In the genomic region with DNA sequence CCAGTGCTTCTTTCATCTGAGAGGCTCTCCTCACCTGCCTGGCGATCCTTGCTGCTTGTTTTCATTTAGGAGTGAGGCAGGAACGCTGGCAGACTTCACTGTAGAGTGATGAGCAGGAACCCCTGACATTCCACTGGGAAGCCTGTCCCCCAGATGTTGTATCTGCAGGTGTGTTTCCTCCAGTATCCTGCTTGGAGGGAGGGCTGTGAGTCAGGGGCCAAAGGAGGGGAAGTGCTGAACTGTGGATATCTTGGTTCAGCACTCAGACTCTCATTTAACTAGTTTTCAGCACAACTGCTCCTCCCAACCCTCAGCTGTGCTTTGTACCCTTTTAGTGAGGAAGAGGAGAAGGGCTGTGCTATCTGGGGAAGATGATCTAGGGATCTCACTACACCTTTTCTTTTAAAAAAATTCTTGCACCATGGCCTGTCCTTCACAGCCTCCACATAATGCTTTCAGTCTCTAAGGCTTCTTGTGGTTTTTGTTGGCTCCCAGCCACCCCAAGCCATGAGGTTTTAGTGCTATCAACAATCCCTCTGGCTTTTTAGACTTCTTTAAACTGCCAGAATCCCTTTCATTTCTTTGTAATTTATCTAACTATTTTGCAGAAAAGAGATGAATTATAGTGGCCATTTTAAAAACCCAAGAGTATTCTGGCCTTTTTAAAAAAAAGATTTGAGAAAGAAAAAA, we compare ENCODE assay signal across 7 cellular contexts. TPM values are rescaled to one million over a fixed set of nuclear protein-coding genes. Genes with fewer than 3 reads are reported as not detected.
DNase-seq lines count a peak whose midpoint lies in the region; ATAC-seq, FAIRE-seq and TF ChIP-seq lines count a peak whose summit lies in the region.

No MANE protein-coding gene starts in this region.

- WGBS in GM12878 (ENCODE audit: insufficient coverage, insufficient replicate concordance, low lambda C conversion rate, missing lambda C conversion rate), result 69% methylated on average over 2 of the region's 2 CpGs

- H3K36me3 ChIP-seq in GM12878 (ENCODE audit: control insufficient read depth in 2 of 2, insufficient read depth in 2 of 2, low read length in 1 of 2) (no peaks in the 10 kb centered on the region), colonic mucosa (no peaks in the 10 kb centered on the region)

- H3K4me1 ChIP-seq in GM12878 (ENCODE audit: control insufficient read depth, insufficient read depth, low read length) (peaks cover 5% of the 10 kb centered on the region; the same call in 1 of the 2 replicates), colonic mucosa (no peaks in the 10 kb centered on the region)

- FAIRE-seq in GM12878 (lab: Jason Lieb, UNC) (no peak), frontal cortex (lab: Jason Lieb, UNC) (no peak)

- ATAC-seq in GM21390 (IDR thresholded peaks at IDR 0.05; ENCODE audit: unreplicated experiment) (peak; percentile 82), HG03565 (IDR thresholded peaks at IDR 0.05; ENCODE audit: unreplicated experiment) (peak; percentile 55), GM12878 (peak; percentile 54), sciatic nerve (peak; percentile 69)
- ATAC-seq in activated CD4-positive, CD25-positive, alpha-beta regulatory T cell treated with anti-CD3 and anti-CD28 coated beads, Interleukin-2, amount 50 U/mL, for 24 hours, result no peak

- BruUV-seq in GM12878 (replicated peaks; lab: Mats Ljungman, UMichigan), result no TSS peak

- DNase-seq in GM12878 (ENCODE audit: low read depth, low spot score) (no peak), sciatic nerve (ENCODE audit: low spot score) (peak; percentile 71), frontal cortex (ENCODE audit: low spot score in 2 of 2) (no peak), colonic mucosa (no peak)

- H3K27ac ChIP-seq in GM12878 (ENCODE audit: control insufficient read depth, insufficient read depth), result no peak overlapping the region
- no peak overlapping the region for H3K27ac ChIP-seq in colonic mucosa

- H4K20me1 ChIP-seq in GM12878 (ENCODE audit: control insufficient read depth, insufficient read depth), result no peaks in the 10 kb centered on the region

- no peak for TF ChIP-seq POLR2A in GM12878 (IDR thresholded peaks at IDR 0.05; ENCODE audit: low read depth, low read length)

- no peak overlapping the region for H3K4me2 ChIP-seq in GM12878 (ENCODE audit: control insufficient read depth, insufficient read depth)

- H3K4me3 ChIP-seq in GM12878 (no peak overlapping the region), colonic mucosa (no peak overlapping the region)

- RAD21 ChIA-PET in GM12878 (lab: Charles Lee; ENCODE audit: unreplicated experiment), result interaction anchor here (1.5 kb wide), 1 partner anchor 24 kb away, joined by 6 read pairs; the partner anchor contains the start of gene ASNSD1

- H3K9ac ChIP-seq in GM12878 (ENCODE audit: control insufficient read depth, insufficient read depth, low read length) (no peak overlapping the region), colonic mucosa (ENCODE audit: low read depth in 2 of 2, low read length in 2 of 2) (no peak overlapping the region)

- POLR2A ChIA-PET in GM12878 (lab: Charles Lee), result no interaction called here

- intact Hi-C loops in GM12878 (cut with micrococcal nuclease; ENCODE audit: unreplicated experiment) (no loop called here), sciatic nerve (cut with DNase I) (no loop called here), colonic mucosa (cut with DNase I) (no loop called here)

- CTCF ChIA-PET in GM12878 (lab: Yijun Ruan, JAX), result interaction anchor here (0.7 to 1.7 kb wide), 3 partner anchors 9 to 11 kb away, joined by 3 to 5 read pairs (median 3); partner anchors contain the start of gene ANKAR

- no peak overlapping the region for H2AFZ ChIP-seq in GM12878 (ENCODE audit: control insufficient read depth, low read depth, low read length)

- no peak for TF ChIP-seq CTCF in GM12878 (IDR thresholded peaks at IDR 0.05 in 2 of 3, conservative IDR thresholded peaks at IDR 0.05 in 1 of 3; ENCODE audit: control insufficient read depth in 2 of 3, extremely low read depth in 1 of 3, insufficient read depth in 1 of 3, low read depth in 3 of 3, low read length in 3 of 3)
- TF ChIP-seq CTCF in colonic mucosa (IDR thresholded peaks at IDR 0.05), result no peak

- H3K9me3 ChIP-seq in GM12878 (replicated peaks; ENCODE audit: control insufficient read depth, insufficient read depth, low read length), result no peaks in the 10 kb centered on the region
- H3K9me3 ChIP-seq in colonic mucosa, result no peaks in the 10 kb centered on the region

- no peak for TF ChIP-seq RAD21 in GM12878 (IDR thresholded peaks at IDR 0.05; ENCODE audit: insufficient read depth, low read depth, low read length)

- H3K79me2 ChIP-seq in GM12878 (ENCODE audit: control insufficient read depth, insufficient read depth, low read length), result no peaks in the 10 kb centered on the region

- no peak for TF ChIP-seq EP300 in GM12878 (IDR thresholded peaks at IDR 0.05; ENCODE audit: borderline replicate concordance in 1 of 2, control insufficient read depth in 1 of 2, low read depth in 2 of 2, low read length in 2 of 2)

- SMC1A ChIA-PET in GM12878 (lab: Charles Lee; ENCODE audit: uncharacterized antibody, unreplicated experiment), result interaction anchor here (1.4 to 1.9 kb wide), 2 partner anchors 10 to 12 kb away, joined by 5 to 7 read pairs; partner anchors contain the start of gene ANKAR

- in situ Hi-C loops in GM12878 (cut with MboI), result no loop called here

- H3K27me3 ChIP-seq in GM12878 (replicated peaks in 1 of 2; ENCODE audit: control insufficient read depth in 2 of 2, insufficient read depth in 2 of 2, low read length in 1 of 2) (no peaks in the 10 kb centered on the region), colonic mucosa (no peaks in the 10 kb centered on the region)

TF ChIP-seq in GM12878, 131 proteins besides CTCF, POLR2A, EP300 and RAD21:
- TF ChIP-seq ESRRA (IDR thresholded peaks at IDR 0.05; ENCODE audit: low read length) (no peak), SMAD1 (IDR thresholded peaks at IDR 0.05; ENCODE audit: low read depth, partially characterized antibody) (peak; percentile 26), RUNX3 (IDR thresholded peaks at IDR 0.05; ENCODE audit: low read length) (peak; percentile 63), PKNOX1 (IDR thresholded peaks at IDR 0.05) (peak; percentile 41; the same call in 1 of the 2 replicates), SPI1 (IDR thresholded peaks at IDR 0.05; ENCODE audit: borderline replicate concordance, insufficient read depth, low read depth, low read length) (peak; percentile 17; the same call in 1 of the 2 replicates)
TF ChIP-seq in GM12878: peak in this region for 4.

RNA-seq across cellular contexts. Expression of gene ANKAR, which starts 11.2 kb away (rescaled TPM):
- 19.2 and 21.8 TPM in 2 replicates for total RNA-seq in GM12878 (2013; cell fraction: nucleolus; rRNA removed)
- total RNA-seq in GM12878 (2014; rRNA removed) (3.9 and 4.1 TPM in 2 replicates), GM12878 (2014; rRNA removed; fragmentation: Illumina TruSeq; extraction: Trizol) (4.2 and 5.2 TPM in 2 replicates), GM12878 (2021) (1.7 and 2.0 TPM in 2 replicates), sciatic nerve (30.3 TPM), frontal cortex (52.2 TPM), colonic mucosa (1 to 10 TPM; 6.0 to 6.7 TPM)
- polyA plus RNA-seq in GM12878 (2011; ENCODE audit: low read depth), result 0.87 TPM
- polyA plus RNA-seq in GM12878 (2011; rRNA removed) (1.7 and 2.4 TPM in 2 replicates), GM12878 (2014; fragmentation: Illumina TruSeq; extraction: Trizol) (2.4 and 2.5 TPM in 2 replicates), GM12878 (2014; fragmentation: Nextera tagmentation; extraction: Ambion mirVana) (1 to 10 TPM; 1.3 to 2.9 TPM), GM12878 (2014; rRNA removed) (2.9 and 3.0 TPM in 2 replicates), GM12878 (2016; fragmentation: Nextera tagmentation; extraction: Ambion mirVana) (1 to 10 TPM; 1.9 to 3.3 TPM)
- polyA plus RNA-seq in GM12878 (2011; cell fraction: cytosol; rRNA removed), result 0.33 and 0.67 TPM in 2 replicates
- polyA plus RNA-seq in GM12878 (2011; cell fraction: nucleus; rRNA removed), result 1.4 and 1.5 TPM in 2 replicates
- 1.5 and 1.7 TPM in 2 replicates for polyA plus RNA-seq in GM12878 (2012)
- 2.3 and 2.5 TPM in 2 replicates for polyA minus RNA-seq in GM12878 (2011; rRNA and poly(A)+ RNA removed)
- 0.40 and 1.4 TPM in 2 replicates for polyA minus RNA-seq in GM12878 (2011; cell fraction: cytosol; rRNA and poly(A)+ RNA removed)
- polyA minus RNA-seq in GM12878 (2011; cell fraction: nucleus; rRNA and poly(A)+ RNA removed), result 2.9 and 5.5 TPM in 2 replicates

RNA-seq across cellular contexts. Expression of gene ASNSD1, which starts 24.4 kb away (rescaled TPM):
- total RNA-seq in GM12878 (2013; cell fraction: nucleolus; rRNA removed), result 26.2 and 27.2 TPM in 2 replicates
- total RNA-seq in GM12878 (2014; rRNA removed), result 48.0 and 58.4 TPM in 2 replicates
- 71.5 and 79.3 TPM in 2 replicates for total RNA-seq in GM12878 (2014; rRNA removed; fragmentation: Illumina TruSeq; extraction: Trizol)
- 39.5 and 43.2 TPM in 2 replicates for total RNA-seq in GM12878 (2021)
- 42.4 TPM for polyA plus RNA-seq in GM12878 (2011; ENCODE audit: low read depth)
- 39.1 and 63.6 TPM in 2 replicates for polyA plus RNA-seq in GM12878 (2011; rRNA removed)
- polyA plus RNA-seq in GM12878 (2011; cell fraction: cytosol; rRNA removed), result 12.1 and 12.3 TPM in 2 replicates
- polyA plus RNA-seq in GM12878 (2011; cell fraction: nucleus; rRNA removed), result 16.0 and 17.7 TPM in 2 replicates
- polyA plus RNA-seq in GM12878 (2012), result 32.1 and 32.6 TPM in 2 replicates
- polyA plus RNA-seq in GM12878 (2014; fragmentation: Illumina TruSeq; extraction: Trizol), result 89.8 and 119 TPM in 2 replicates
- polyA plus RNA-seq in GM12878 (2014; fragmentation: Nextera tagmentation; extraction: Ambion mirVana), result 10 to 100 TPM; 70.1 to 74.1 TPM
- 37.6 and 42.6 TPM in 2 replicates for polyA plus RNA-seq in GM12878 (2014; rRNA removed)
- 10 to 100 TPM; 77.4 to 82.1 TPM for polyA plus RNA-seq in GM12878 (2016; fragmentation: Nextera tagmentation; extraction: Ambion mirVana)
- polyA minus RNA-seq in GM12878 (2011; rRNA and poly(A)+ RNA removed), result 24.7 and 31.5 TPM in 2 replicates
- 21.3 and 31.0 TPM in 2 replicates for polyA minus RNA-seq in GM12878 (2011; cell fraction: cytosol; rRNA and poly(A)+ RNA removed)
- 13.3 and 16.4 TPM in 2 replicates for polyA minus RNA-seq in GM12878 (2011; cell fraction: nucleus; rRNA and poly(A)+ RNA removed)
- total RNA-seq in sciatic nerve, result 40.3 TPM
- total RNA-seq in frontal cortex, result 133 TPM
- total RNA-seq in colonic mucosa, result 10 to 100 TPM; 24.4 to 28.1 TPM

Comparison
In these comparisons a context has a peak if more than half of its experiments do, and no peak if none do; other contexts are left out.
1. ATAC-seq: peak in GM21390 (single experiment), HG03565 (single experiment), GM12878 (single experiment) and sciatic nerve (single experiment); none in activated CD4-positive, CD25-positive, alpha-beta regulatory T cell treated with anti-CD3 and anti-CD28 coated beads, Interleukin-2, amount 50 U/mL, for 24 hours (0 of 2).